In the genomic region with DNA sequence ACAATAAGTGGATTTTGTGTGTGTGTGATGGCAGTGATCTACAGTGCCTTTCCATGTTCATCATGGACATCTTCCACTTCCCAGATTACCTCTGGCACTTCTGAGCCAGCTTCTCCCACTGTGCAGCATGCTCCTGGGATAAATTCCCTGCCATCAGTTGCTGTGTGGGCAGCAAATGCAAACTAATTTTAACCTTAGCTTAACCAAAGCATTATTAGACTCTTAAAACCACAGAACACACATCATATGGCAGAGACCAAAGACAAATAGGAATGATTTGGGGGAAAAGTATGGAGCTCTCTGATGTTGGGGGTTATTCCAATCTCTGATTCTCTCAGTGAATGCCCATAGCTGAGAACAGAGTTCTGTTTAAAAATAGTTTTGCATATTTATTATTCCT, we compare ENCODE assay signal across 31 cellular contexts.
"Had no signal": no experiment of that assay in that cellular context is flagged by ENCODE, and none has a peak within 500 bp of the region (broad histone marks: within the 10 kb centered on the region; RNA-seq: fewer than 3 reads in every experiment).

No MANE protein-coding gene starts in this region.

- ATAC-seq: activated CD4-positive, CD25-positive, alpha-beta regulatory T cell treated with anti-CD3 and anti-CD28 coated beads, Interleukin-2, amount 50 U/mL, for 24 hours; activated CD8-positive, alpha-beta T cell treated with anti-CD3 and anti-CD28 coated beads for 36 hours; activated naive CD8-positive, alpha-beta T cell treated with anti-CD3 and anti-CD28 coated beads, Interleukin-2, amount 50 U/mL, for 24 hours; activated T-cell treated with anti-CD3 and anti-CD28 coated beads, Interleukin-2, amount 50 U/mL, for 4 hours; effector memory CD8-positive, alpha-beta T cell; foreskin keratinocyte; gastrocnemius medialis; heart left ventricle; T-helper 17 cell had no signal

- H3K4me1 ChIP-seq: adrenal gland, breast epithelium, foreskin keratinocyte, gastrocnemius medialis had no signal

- H3K27ac ChIP-seq: adrenal gland, breast epithelium, cardiac muscle cell, esophagus muscularis mucosa, foreskin keratinocyte, gastrocnemius medialis, heart left ventricle, WERI-Rb-1 had no signal

- H3K9me3 ChIP-seq: adrenal gland, breast epithelium, esophagus muscularis mucosa, gastrocnemius medialis, heart left ventricle had no signal

- H3K4me3 ChIP-seq: adrenal gland, breast epithelium, cardiac muscle cell, esophagus muscularis mucosa, gastrocnemius medialis, heart left ventricle had no signal

- H3K27me3 ChIP-seq: adrenal gland, breast epithelium, cardiac muscle cell, esophagus muscularis mucosa, gastrocnemius medialis, heart left ventricle had no signal

- DNase-seq: activated B cell treated with CpG ODN at 0.5 μM for 24 hours; activated CD4-positive, alpha-beta T cell treated with anti-CD3 and anti-CD28 coated beads for 48 hours; activated CD4-positive, alpha-beta T cell treated with anti-CD3 and anti-CD28 coated beads, Interleukin-2, amount 50 U/mL, for 1 hour; activated CD4-positive, alpha-beta T cell treated with anti-CD3 and anti-CD28 coated beads, Interleukin-2, amount 50 U/mL, for 48 hours; activated CD8-positive, alpha-beta memory T cell treated with anti-CD3 and anti-CD28 coated beads for 24 hours; activated CD8-positive, alpha-beta T cell treated with anti-CD3 and anti-CD28 coated beads for 36 hours; activated effector memory CD4-positive, alpha-beta T cell treated with anti-CD3 and anti-CD28 coated beads, Interleukin-2, amount 50 U/mL, for 16 hours; activated naive CD4-positive, alpha-beta T cell treated with anti-CD3 and anti-CD28 coated beads for 36 hours; activated naive CD8-positive, alpha-beta T cell treated with anti-CD3 and anti-CD28 coated beads for 36 hours; activated naive CD8-positive, alpha-beta T cell treated with anti-CD3 and anti-CD28 coated beads, Interleukin-2, amount 50 U/mL, for 24 hours; activated T-cell treated with anti-CD3 and anti-CD28 coated beads, Interleukin-2, amount 50 U/mL, for 4 hours; adrenal gland; aorta; central memory CD4-positive, alpha-beta T cell; cortex of kidney; dermis blood vessel endothelial cell; effector CD4-positive, alpha-beta T cell; effector memory CD8-positive, alpha-beta T cell; erythroblast; foreskin keratinocyte; gastrocnemius medialis; glutamatergic neuron; heart left ventricle; T-helper 1 cell; T-helper 17 cell; T1000; WERI-Rb-1 had no signal

- H3K36me3 ChIP-seq: adrenal gland, breast epithelium, cardiac muscle cell, esophagus muscularis mucosa, gastrocnemius medialis, heart left ventricle, WERI-Rb-1 had no signal
